In the genomic region with DNA sequence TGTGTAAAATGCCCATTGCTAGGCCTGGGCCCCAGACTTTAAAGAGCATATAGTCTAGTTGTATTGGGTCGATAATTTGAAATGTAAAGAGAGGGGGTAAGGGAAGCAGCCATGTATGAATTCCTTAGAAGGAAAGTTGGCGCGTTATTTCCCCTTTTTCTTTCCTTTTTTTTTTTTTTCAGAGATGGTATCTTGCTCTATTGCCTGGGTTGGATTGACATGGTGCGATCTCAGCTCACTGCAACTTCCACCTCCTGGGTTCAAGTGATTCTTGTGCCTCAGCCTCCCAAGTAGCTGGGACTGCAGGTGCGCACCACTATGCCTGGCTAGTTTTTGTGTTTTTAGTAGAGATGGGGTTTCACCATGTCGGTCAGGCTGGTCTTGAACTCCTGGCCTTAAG, we compare ENCODE assay signal across 8 cellular contexts. TPM values are rescaled to one million over a fixed set of nuclear protein-coding genes. Genes with fewer than 3 reads are reported as not detected.
DNase-seq lines count a peak whose midpoint lies in the region; ATAC-seq and TF ChIP-seq lines count a peak whose summit lies in the region.
"Not testable (repeated sequence)": the region's sequence is repeated elsewhere in the genome, so short reads cannot be mapped to it uniquely, and the experiment has no call there.

No MANE protein-coding gene starts in this region.

- in situ Hi-C loops in KBM-7 (cut with MboI; ENCODE audit: low pct_unique_long_range_greater_than_20kb, low sequenced_read_pairs) = not testable (repeated sequence)

- POLR2A ChIA-PET in WTC11 (lab: Charles Lee) = not testable (repeated sequence)

- H3K4me2 ChIP-seq in smooth muscle cell = not testable (repeated sequence)

- not testable (repeated sequence) for H3K9me3 Mint-ChIP-seq in Calu3 (ENCODE audit: low read depth, unreplicated experiment); WTC11; nephron

- H3K27me3 ChIP-seq in esophagus muscularis mucosa; right cardiac atrium (ENCODE audit: control insufficient read depth, insufficient read depth); smooth muscle cell (ENCODE audit: low read depth); upper lobe of right lung: not testable (repeated sequence)

- not testable (repeated sequence) for H3K36me3 ChIP-seq in esophagus muscularis mucosa; smooth muscle cell (ENCODE audit: low read depth); upper lobe of right lung

- peaks cover 55 to 66% (median 55%) of the 10 kb centered on the region in 4 donors for H3K4me1 ChIP-seq in esophagus muscularis mucosa
- not testable (repeated sequence) for H3K4me1 ChIP-seq in right cardiac atrium (ENCODE audit: control insufficient read depth, insufficient read depth, low read length); smooth muscle cell (ENCODE audit: low read depth)
- H3K4me1 ChIP-seq in upper lobe of right lung = peaks cover 38% of the 10 kb centered on the region

- intact Hi-C loops in Calu3 (cut with micrococcal nuclease; ENCODE audit: unreplicated experiment) = loop anchor here (5.0 kb wide), 1 partner anchor 45 kb away; no protein-coding TSS in a partner anchor
- intact Hi-C loops in esophagus muscularis mucosa (cut with DNase I); right cardiac atrium (cut with DNase I); upper lobe of right lung (cut with DNase I): not testable (repeated sequence)

- H3K27ac Mint-ChIP-seq in Calu3 (ENCODE audit: unreplicated experiment) (peak overlapping the region; percentile 69), WTC11 (0 out of 2 replicates have a peak overlapping the region, but pooled peaks have one; percentile 91), nephron (peak overlapping the region; percentile 56 to 86 (median 85))

- not testable (repeated sequence) for TF ChIP-seq POLR2A in esophagus muscularis mucosa (IDR thresholded peaks at IDR 0.05; ENCODE audit: low read depth)

- CTCF ChIA-PET in Calu3 (lab: Charles Lee) = interaction anchor here (0.6 to 1.4 kb wide), 4 partner anchors 9 to 97 kb away, joined by 3 to 5 read pairs (median 4); no protein-coding TSS in a partner anchor
- CTCF ChIA-PET in WTC11 (lab: Charles Lee) = not testable (repeated sequence)

- 88% methylated on average over 6 of the region's 6 CpGs for WGBS in esophagus muscularis mucosa
- WGBS in right cardiac atrium = 91% methylated on average over 6 of the region's 6 CpGs
- WGBS in smooth muscle cell (ENCODE audit: low lambda C conversion rate) = 97% methylated on average over 6 of the region's 6 CpGs

- DNase-seq in Calu3; WTC11 (ENCODE audit: low spot score); esophagus muscularis mucosa (ENCODE audit: extremely low spot score); right cardiac atrium; smooth muscle cell (lab: John Stamatoyannopoulos, UW; ENCODE audit: unreplicated experiment); upper lobe of right lung: not testable (repeated sequence)
- DNase-seq in KBM-7 = peak; percentile 64

- H3K4me1 Mint-ChIP-seq in Calu3 (ENCODE audit: low read depth, unreplicated experiment) (peaks cover 54% of the 10 kb centered on the region), WTC11 (peaks cover 33% of the 10 kb centered on the region), nephron (peaks cover 46% of the 10 kb centered on the region)

- H3K36me3 Mint-ChIP-seq in Calu3 (ENCODE audit: insufficient read depth, unreplicated experiment); WTC11; nephron (ENCODE audit: low read depth): not testable (repeated sequence)

- not testable (repeated sequence) for H2AFZ ChIP-seq in smooth muscle cell (ENCODE audit: low read depth)

- ATAC-seq in WTC11, right cardiac atrium, upper lobe of right lung: not testable (repeated sequence)

- peaks cover 20% of the 10 kb centered on the region for H3K79me2 ChIP-seq in smooth muscle cell (ENCODE audit: low read depth)

- H3K4me3 Mint-ChIP-seq in Calu3 (ENCODE audit: low read depth, unreplicated experiment); WTC11; nephron: not testable (repeated sequence)

- H3K27ac ChIP-seq in esophagus muscularis mucosa (replicated peaks in 1 of 4) = peak overlapping the region; percentile 17 to 62 (median 47)
- H3K27ac ChIP-seq in right cardiac atrium (ENCODE audit: low read length) = peak overlapping the region; percentile 20
- H3K27ac ChIP-seq in smooth muscle cell (ENCODE audit: low read depth) = peak overlapping the region; percentile 74
- H3K27ac ChIP-seq in upper lobe of right lung = peak overlapping the region; percentile 60

- H3K4me3 ChIP-seq in esophagus muscularis mucosa; right cardiac atrium (ENCODE audit: low read length); smooth muscle cell; upper lobe of right lung: not testable (repeated sequence)

- not testable (repeated sequence) for H3K9ac ChIP-seq in smooth muscle cell (ENCODE audit: low read depth)

- not testable (repeated sequence) for H3K9me3 ChIP-seq in esophagus muscularis mucosa; right cardiac atrium (ENCODE audit: control insufficient read depth, low read length); smooth muscle cell (replicated peaks; ENCODE audit: low read depth); upper lobe of right lung

- H3F3A ChIP-seq in smooth muscle cell (ENCODE audit: low read depth) = not testable (repeated sequence)

- H3K27me3 Mint-ChIP-seq in Calu3 (ENCODE audit: unreplicated experiment); WTC11 (ENCODE audit: low read depth); nephron (ENCODE audit: low read depth): not testable (repeated sequence)

- not testable (repeated sequence) for TF ChIP-seq CTCF in Calu3 (IDR thresholded peaks at IDR 0.05; ENCODE audit: unreplicated experiment); WTC11 (IDR thresholded peaks at IDR 0.05); esophagus muscularis mucosa (IDR thresholded peaks at IDR 0.05); nephron (IDR thresholded peaks at IDR 0.05; ENCODE audit: unreplicated experiment in 3 of 3); smooth muscle cell (IDR thresholded peaks at IDR 0.05; ENCODE audit: borderline replicate concordance, insufficient read depth, poor library complexity, severe bottlenecking); upper lobe of right lung (IDR thresholded peaks at IDR 0.05)

- BruUV-seq in Calu3 (replicated peaks; lab: Mats Ljungman, UMichigan) = not testable (repeated sequence)

- TF ChIP-seq EP300 in esophagus muscularis mucosa (IDR thresholded peaks at IDR 0.05) = not testable (repeated sequence)

- peaks cover 30% of the 10 kb centered on the region for H4K20me1 ChIP-seq in smooth muscle cell (ENCODE audit: low read depth)

RNA-seq across cellular contexts. Expression of gene MCU, which starts 45.4 kb away (rescaled TPM):
- total RNA-seq in Calu3 (2022) (70.2 and 96.6 TPM in 2 replicates), WTC11 (2021) (36.5 to 41.4 TPM (median 37.2 TPM) in 3 replicates), esophagus muscularis mucosa (10 to 100 TPM; 14.9 to 20.6 (median 19.5) TPM), right cardiac atrium (10 to 100 TPM; 17.7 to 22.1 (median 18.8) TPM), smooth muscle cell (22.4 and 30.4 TPM in 2 replicates), upper lobe of right lung (31.1 TPM)
- polyA plus RNA-seq in right cardiac atrium (14.2 TPM), smooth muscle cell (15.4 and 17.1 TPM in 2 replicates)

Comparison
In these comparisons a context has a peak if more than half of its experiments do, and no peak if none do; other contexts are left out.
1. H3K27ac ChIP-seq: peak in every context shown above with its lines; median percentile 74 in smooth muscle cell; 60 in upper lobe of right lung; 47 in esophagus muscularis mucosa; 20 in right cardiac atrium.